In genomic region chr2:219731173-219731572, GRCh38 we compare ENCODE assay signal across 16 cellular contexts.
"Had no signal": no experiment of that assay in that cellular context is flagged by ENCODE, and none has a peak within 500 bp of the region (broad histone marks: within the 10 kb centered on the region; RNA-seq: fewer than 3 reads in every experiment).

No MANE protein-coding gene starts in this region.

- ATAC-seq: left ventricle myocardium superior; right cardiac atrium; stimulated activated naive CD8-positive, alpha-beta T cell treated with anti-CD3 and anti-CD28 coated beads, Interleukin-15, Interleukin-2, amounts not matched to agents 100 U/mL and 50 U/mL, for 24 hours had no signal

- H3K4me1 ChIP-seq: prostate gland, suprapubic skin had no signal

- H3K9me3 Mint-ChIP-seq: activated naive CD4-positive, alpha-beta T cell treated with anti-CD3 and anti-CD28 coated beads, Interleukin-2, amount 10 ng/mL, durations not matched to agents 7 days and 5 days had no signal

- H3K27me3 ChIP-seq: cardiac muscle cell, suprapubic skin had no signal

- H3K4me1 Mint-ChIP-seq: activated naive CD4-positive, alpha-beta T cell treated with anti-CD3 and anti-CD28 coated beads, Interleukin-2, amount 10 ng/mL, durations not matched to agents 7 days and 5 days had no signal

- H3K79me2 ChIP-seq: hepatocyte had no signal

- H2AFZ ChIP-seq: hepatocyte had no signal

- H3K27ac ChIP-seq: cardiac muscle cell, hepatocyte, prostate gland, suprapubic skin had no signal

- H3K9me3 ChIP-seq: prostate gland, suprapubic skin had no signal

- H3K36me3 ChIP-seq: cardiac muscle cell, prostate gland, suprapubic skin had no signal

- H3K4me3 ChIP-seq: cardiac muscle cell, hepatocyte, prostate gland, suprapubic skin had no signal

- H3K36me3 Mint-ChIP-seq: activated naive CD4-positive, alpha-beta T cell treated with anti-CD3 and anti-CD28 coated beads, Interleukin-2, amount 10 ng/mL, durations not matched to agents 7 days and 5 days had no signal

- H3K4me3 Mint-ChIP-seq: activated naive CD4-positive, alpha-beta T cell treated with anti-CD3 and anti-CD28 coated beads, Interleukin-2, amount 10 ng/mL, durations not matched to agents 7 days and 5 days; nephron progenitor cell had no signal

- H3K27ac Mint-ChIP-seq: activated naive CD4-positive, alpha-beta T cell treated with anti-CD3 and anti-CD28 coated beads, Interleukin-2, amount 10 ng/mL, durations not matched to agents 7 days and 5 days; nephron progenitor cell had no signal

- H3K4me2 ChIP-seq: hepatocyte had no signal

- DNase-seq: activated CD4-positive, alpha-beta T cell treated with anti-CD3 and anti-CD28 coated beads for 1 hour; activated CD4-positive, alpha-beta T cell treated with anti-CD3 and anti-CD28 coated beads, Interleukin-2, amount 50 U/mL, for 4 hours; activated naive CD4-positive, alpha-beta T cell treated with anti-CD3 and anti-CD28 coated beads, Interleukin-2, amount 10 ng/mL, durations not matched to agents 7 days and 5 days; erythroblast; left ventricle myocardium superior; nephron progenitor cell; occipital lobe; right cardiac atrium; small intestine; stimulated activated CD4-positive, alpha-beta T cell treated with anti-CD3 and anti-CD28 coated beads, Interleukin-4, amount 100 ng/mL, for 4 hours; stimulated activated naive CD8-positive, alpha-beta T cell treated with anti-CD3 and anti-CD28 coated beads, Interleukin-15, Interleukin-2, amounts not matched to agents 100 U/mL and 50 U/mL, for 24 hours; trophoblast cell had no signal
